ENCODE assay signal across 20 cellular contexts in the genomic region with DNA sequence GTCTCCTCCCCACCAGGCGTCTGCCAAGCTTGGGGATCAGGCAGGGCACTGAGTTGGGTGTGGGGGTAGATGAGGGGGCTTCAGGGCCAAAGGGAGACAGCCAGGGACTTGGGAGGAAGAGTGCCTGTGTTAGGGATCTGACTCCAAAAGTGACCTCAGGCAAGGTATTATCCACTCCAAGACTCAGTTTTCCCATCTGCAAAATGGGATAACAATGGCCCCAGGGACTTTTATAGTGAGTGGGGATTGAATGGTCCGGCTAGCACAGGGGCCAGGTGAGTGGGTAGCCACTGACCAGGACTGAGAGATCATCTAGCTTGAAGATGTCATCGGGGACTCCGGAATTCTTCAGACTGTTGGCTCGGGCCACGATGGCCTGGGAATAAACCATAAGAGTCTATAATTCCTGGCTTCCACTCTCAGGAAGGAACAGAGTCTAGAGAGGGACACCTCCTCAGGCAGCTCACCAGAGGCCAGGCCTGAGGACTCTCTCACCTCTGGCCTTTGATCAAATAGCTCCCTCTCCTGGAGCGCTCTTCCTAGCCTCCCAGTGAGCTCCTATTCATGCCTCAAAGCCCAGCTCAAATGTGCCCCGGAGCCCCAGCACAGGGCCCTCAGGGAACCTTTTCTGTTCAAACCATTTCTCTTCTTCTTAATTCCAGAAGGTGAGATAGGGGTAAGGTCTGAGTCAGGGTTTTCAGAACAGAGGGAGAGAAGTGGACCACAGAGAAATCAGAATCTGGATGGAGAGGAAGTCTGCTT.
"Had no signal": no experiment of that assay in that cellular context is flagged by ENCODE, and none has a peak within 500 bp of the region (broad histone marks: within the 10 kb centered on the region; RNA-seq: fewer than 3 reads in every experiment).

No MANE protein-coding gene starts in this region.

- H3K4me3 Mint-ChIP-seq: activated CD8-positive, alpha-beta memory T cell treated with anti-CD3 and anti-CD28 coated beads, Interleukin-2, amount 10 ng/mL, durations not matched to agents 7 days and 5 days; stimulated activated memory B cell treated with anti-CD40 and anti-IgM and Interleukin-4, amounts not matched to agents 10 μg/mL and 1 μg/mL and 100 μg/mL, for 72 hours had no signal

- H3K36me3 ChIP-seq: ovary had no signal

- H3K27me3 Mint-ChIP-seq: activated CD8-positive, alpha-beta memory T cell treated with anti-CD3 and anti-CD28 coated beads, Interleukin-2, amount 10 ng/mL, durations not matched to agents 7 days and 5 days; stimulated activated memory B cell treated with anti-CD40 and anti-IgM and Interleukin-4, amounts not matched to agents 10 μg/mL and 1 μg/mL and 100 μg/mL, for 72 hours had no signal

- FAIRE-seq: kidney, urothelium cell line had no signal

- H3K4me3 ChIP-seq: colonic mucosa, left lung, ovary, sigmoid colon, tibial artery had no signal

- H3K27ac Mint-ChIP-seq: activated CD8-positive, alpha-beta memory T cell treated with anti-CD3 and anti-CD28 coated beads, Interleukin-2, amount 10 ng/mL, durations not matched to agents 7 days and 5 days; stimulated activated memory B cell treated with anti-CD40 and anti-IgM and Interleukin-4, amounts not matched to agents 10 μg/mL and 1 μg/mL and 100 μg/mL, for 72 hours had no signal

- H3K27ac ChIP-seq: colonic mucosa, left lung, ovary, sigmoid colon, tibial artery had no signal

- DNase-seq: activated CD4-positive, alpha-beta T cell treated with anti-CD3 and anti-CD28 coated beads, Interleukin-2, amount 50 U/mL, for 48 hours; activated CD4-positive, CD25-positive, alpha-beta regulatory T cell treated with anti-CD3 and anti-CD28 coated beads, Interleukin-2, amount 50 U/mL, for 72 hours; activated CD8-positive, alpha-beta memory T cell treated with anti-CD3 and anti-CD28 coated beads, Interleukin-2, amount 10 ng/mL, durations not matched to agents 7 days and 5 days; activated naive CD4-positive, alpha-beta T cell treated with anti-CD3 and anti-CD28 coated beads, Interleukin-2, amount 50 U/mL, for 16 hours; activated T-cell treated with anti-CD3 and anti-CD28 coated beads, Interleukin-2, amount 50 U/mL, for 1 hour; caudate nucleus; colonic mucosa; foreskin fibroblast; glutamatergic neuron; hypothalamus; left lung; mammary epithelial cell; ovary; sigmoid colon; stimulated activated CD4-positive, alpha-beta T cell treated with anti-CD3 and anti-CD28 coated beads, Interleukin-2, amount 100 ng/mL, for 24 hours; T1000; tibial artery had no signal

- H3K27me3 ChIP-seq: colonic mucosa, left lung, ovary, sigmoid colon, tibial artery had no signal

- H3K9me3 Mint-ChIP-seq: stimulated activated memory B cell treated with anti-CD40 and anti-IgM and Interleukin-4, amounts not matched to agents 10 μg/mL and 1 μg/mL and 100 μg/mL, for 72 hours had no signal

- ATAC-seq: activated CD8-positive, alpha-beta memory T cell treated with anti-CD3 and anti-CD28 coated beads, Interleukin-2, amount 10 ng/mL, durations not matched to agents 7 days and 5 days; left lung; stimulated activated memory B cell treated with anti-CD40 and anti-IgM and Interleukin-4, amounts not matched to agents 10 μg/mL and 1 μg/mL and 100 μg/mL, for 72 hours had no signal

- H3K9me3 ChIP-seq: colonic mucosa, left lung, ovary, sigmoid colon, tibial artery had no signal
